ENCODE assay signal across 1 cellular context in genomic region chr1:117930484-117930883, GRCh38.
TF ChIP-seq lines count a peak whose summit lies in the region.

No MANE protein-coding gene starts in this region.

TF ChIP-seq in GM23338, 12 proteins besides CTCF, POLR2A, EP300 and RAD21 (continued from another document):
- TF ChIP-seq ZNF462 (CRISPR knock-in tag; IDR thresholded peaks at IDR 0.05): no peak
- TF ChIP-seq STAT1 (IDR thresholded peaks at IDR 0.05; ENCODE audit: unreplicated experiment): no peak
